Comparison of ENCODE assay signal across 17 cellular contexts in the genomic region with DNA sequence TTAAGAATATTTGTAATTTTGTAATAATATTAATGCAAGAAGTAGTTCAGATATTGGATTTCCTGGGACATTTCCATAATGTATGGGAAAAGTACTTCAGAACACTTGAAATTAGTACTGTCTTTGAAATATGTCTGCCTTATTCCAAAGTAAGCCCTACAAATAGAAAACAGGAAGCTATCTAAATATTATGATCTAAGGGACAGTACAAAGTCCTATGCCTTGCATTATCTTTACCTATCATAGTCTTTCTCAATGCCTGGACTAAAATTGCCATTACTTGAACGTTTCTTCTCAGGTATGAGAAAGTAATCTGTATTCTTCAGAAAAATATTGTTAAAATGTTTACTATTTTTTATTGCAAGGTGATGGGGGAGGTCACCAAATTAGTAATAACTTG.
DNase-seq lines count a peak whose midpoint lies in the region; ATAC-seq and TF ChIP-seq lines count a peak whose summit lies in the region.
"Had no signal": no experiment of that assay in that cellular context is flagged by ENCODE, and none has a peak within 500 bp of the region (broad histone marks: within the 10 kb centered on the region; RNA-seq: fewer than 3 reads in every experiment).

No MANE protein-coding gene starts in this region.

- CTCF ChIA-PET in CD8-positive, alpha-beta T cell (lab: Charles Lee), result no interaction called here

- H3K36me3 Mint-ChIP-seq in CD8-positive, alpha-beta T cell, result no peaks in the 10 kb centered on the region
- H3K36me3 Mint-ChIP-seq: CD14-positive monocyte; CD4-positive, alpha-beta memory T cell; CD4-positive, CD25-positive, alpha-beta regulatory T cell had no signal

- TF ChIP-seq CTCF in CD8-positive, alpha-beta T cell (IDR thresholded peaks at IDR 0.05), result no peak
- TF ChIP-seq CTCF in testis (IDR thresholded peaks at IDR 0.05), result no peak

- no peaks in the 10 kb centered on the region for H3K4me1 Mint-ChIP-seq in CD8-positive, alpha-beta T cell (ENCODE audit: low read depth)
- H3K4me1 Mint-ChIP-seq: CD4-positive, alpha-beta memory T cell; CD4-positive, CD25-positive, alpha-beta regulatory T cell had no signal

- H3K4me1 ChIP-seq in CD8-positive, alpha-beta T cell (ENCODE audit: insufficient read depth, low read length), result no peaks in the 10 kb centered on the region
- peaks cover 5% of the 10 kb centered on the region for H3K4me1 ChIP-seq in testis
- H3K4me1 ChIP-seq: BE2C, BLaER1, Caco-2 had no signal

- intact Hi-C loops in left colon (cut with DNase I, micrococcal nuclease) (no loop called here), testis (cut with DNase I; ENCODE audit: low total_unique reads) (no loop called here)
- intact Hi-C loops in CD8-positive, alpha-beta T cell (cut with DNase I, micrococcal nuclease), result no loop called here

- no peaks in the 10 kb centered on the region for H3K27me3 Mint-ChIP-seq in CD8-positive, alpha-beta T cell (ENCODE audit: low read depth)

- POLR2A ChIA-PET in CD8-positive, alpha-beta T cell (lab: Charles Lee), result no interaction called here

- H3K4me3 ChIP-seq in CD8-positive, alpha-beta T cell (ENCODE audit: low read depth, low read length), result no peak overlapping the region
- no peak overlapping the region for H3K4me3 ChIP-seq in testis
- H3K4me3 ChIP-seq: BLaER1 had no signal

- no peak overlapping the region for H3K27ac Mint-ChIP-seq in CD8-positive, alpha-beta T cell
- H3K27ac Mint-ChIP-seq: CD14-positive monocyte; CD4-positive, alpha-beta memory T cell; CD4-positive, CD25-positive, alpha-beta regulatory T cell had no signal

- H3K36me3 ChIP-seq in CD8-positive, alpha-beta T cell (ENCODE audit: insufficient read depth, low read length), result no peaks in the 10 kb centered on the region
- no peaks in the 10 kb centered on the region for H3K36me3 ChIP-seq in testis (ENCODE audit: low read depth, missing control alignments)
- H3K36me3 ChIP-seq: BE2C, BLaER1 had no signal

- no peak for TF ChIP-seq POLR2A in testis (IDR thresholded peaks at IDR 0.05)

- H3K27me3 ChIP-seq in CD8-positive, alpha-beta T cell (ENCODE audit: insufficient read depth, low read length), result no peaks in the 10 kb centered on the region
- H3K27me3 ChIP-seq in testis, result no peaks in the 10 kb centered on the region
- H3K27me3 ChIP-seq: BE2C, BLaER1 had no signal

- ATAC-seq in left colon, result peak; percentile 89
- ATAC-seq in CD8-positive, alpha-beta T cell, result no peak

- no peak overlapping the region for H3K27ac ChIP-seq in CD8-positive, alpha-beta T cell (ENCODE audit: low read depth, low read length)
- no peak overlapping the region for H3K27ac ChIP-seq in testis
- H3K27ac ChIP-seq: 22Rv1, BLaER1 had no signal

- peaks cover 2% of the 10 kb centered on the region for H3K9me3 Mint-ChIP-seq in CD8-positive, alpha-beta T cell

- H3K4me3 Mint-ChIP-seq in CD8-positive, alpha-beta T cell, result no peak overlapping the region
- H3K4me3 Mint-ChIP-seq: CD14-positive monocyte; CD4-positive, alpha-beta memory T cell; CD4-positive, CD25-positive, alpha-beta regulatory T cell had no signal

- DNase-seq in DMS53 (lab: John Stamatoyannopoulos, UW), result peak; percentile 18
- DNase-seq in DMS53 treated with DMSO at 0.1 percent for 48 hours (lab: John Stamatoyannopoulos, UW; ENCODE audit: unreplicated experiment), result no peak
- no peak for DNase-seq in left colon
- no peak for DNase-seq in CD8-positive, alpha-beta T cell
- no peak for DNase-seq in testis
- DNase-seq: ACHN; BE2C; C1 segment of cervical spinal cord; Caco-2; Calu3; CD4-positive, alpha-beta memory T cell; CD4-positive, CD25-positive, alpha-beta regulatory T cell; DMS79 treated with DMSO at 0.1 percent for 48 hours; GF-D8 had no signal

- H3K9me3 ChIP-seq in CD8-positive, alpha-beta T cell (ENCODE audit: low read length), result no peaks in the 10 kb centered on the region
- no peaks in the 10 kb centered on the region for H3K9me3 ChIP-seq in testis
- H3K9me3 ChIP-seq: BE2C, BLaER1, Caco-2 had no signal

- WGBS in testis, 2 donors, result 74 to 92% methylated on average over 1 of the region's 1 CpG
